8 cellular contexts compared by ENCODE assay signal in the genomic region with DNA sequence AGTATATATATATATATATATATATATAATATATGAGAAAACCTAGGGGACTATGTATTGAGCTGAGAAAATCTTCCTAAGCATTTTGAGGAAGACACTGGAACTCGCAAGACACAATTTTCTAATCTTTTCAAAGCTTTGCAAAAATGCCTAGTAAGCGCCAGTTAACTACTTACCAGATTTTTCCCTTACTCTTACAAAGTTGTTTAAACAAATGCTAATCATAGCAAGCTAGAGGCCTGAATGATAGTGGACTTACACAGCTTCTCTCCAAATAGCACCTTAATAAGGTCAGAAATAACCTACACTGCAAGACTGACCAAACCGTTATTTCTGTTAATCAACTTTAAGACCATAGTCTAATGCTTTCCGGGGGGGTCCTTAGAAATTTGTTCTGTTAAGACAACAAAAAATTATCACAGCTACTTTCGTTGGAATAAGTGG. TPM values are rescaled to one million over a fixed set of nuclear protein-coding genes. Genes with fewer than 3 reads are reported as not detected.
DNase-seq lines count a peak whose midpoint lies in the region; ATAC-seq and TF ChIP-seq lines count a peak whose summit lies in the region.

No MANE protein-coding gene starts in this region.

- peak overlapping the region; percentile 47 for H3K4me3 ChIP-seq in cardiac muscle cell
- H3K4me3 ChIP-seq in fibroblast of pulmonary artery (replicated peaks; ENCODE audit: low read depth, low read length) = peak overlapping the region; percentile 65
- peak overlapping the region; percentile 34 to 68 for H3K4me3 ChIP-seq in testis

- no peaks in the 10 kb centered on the region for H3K27me3 ChIP-seq in cardiac muscle cell
- H3K27me3 ChIP-seq in testis = no peaks in the 10 kb centered on the region

- peaks cover 17% of the 10 kb centered on the region for H3K4me1 ChIP-seq in cardiac muscle cell (ENCODE audit: low read depth)
- peaks cover 5% of the 10 kb centered on the region for H3K4me1 ChIP-seq in testis

- ATAC-seq in left ventricle myocardium superior (no peak), GM18907 (IDR thresholded peaks at IDR 0.05; ENCODE audit: unreplicated experiment) (no peak), HG02588 (IDR thresholded peaks at IDR 0.05; ENCODE audit: unreplicated experiment) (no peak), HG02970 (IDR thresholded peaks at IDR 0.05; ENCODE audit: low FRiP score, unreplicated experiment) (no peak)

- intact Hi-C loops in left ventricle myocardium superior (cut with micrococcal nuclease) (no loop called here), testis (cut with DNase I; ENCODE audit: low total_unique reads) (no loop called here)

- H3K9me3 ChIP-seq in cardiac muscle cell (ENCODE audit: low read depth) (no peaks in the 10 kb centered on the region), testis (no peaks in the 10 kb centered on the region)

- TF ChIP-seq POLR2A in testis (IDR thresholded peaks at IDR 0.05) = no peak

- H3K36me3 ChIP-seq in cardiac muscle cell = no peaks in the 10 kb centered on the region
- no peaks in the 10 kb centered on the region for H3K36me3 ChIP-seq in testis (ENCODE audit: low read depth, missing control alignments)

- DNase-seq in cardiac muscle cell (ENCODE audit: low read depth in 1 of 2, low spot score in 1 of 2) (no peak), left ventricle myocardium superior (no peak), SIG-M5 treated with dmso at 0.1 percent for 504 hours (lab: John Stamatoyannopoulos, UW; ENCODE audit: unreplicated experiment) (peak; percentile 76), fibroblast of pulmonary artery (ENCODE audit: low read depth) (no peak), testis (no peak)

- H3K27ac ChIP-seq in cardiac muscle cell (peak overlapping the region; percentile 74), testis (peak overlapping the region; percentile 33 to 41)

- TF ChIP-seq CTCF in cardiac muscle cell (IDR thresholded peaks at IDR 0.05; ENCODE audit: low read depth, low read length) (no peak), fibroblast of pulmonary artery (IDR thresholded peaks at IDR 0.05; ENCODE audit: low read length, missing control alignments) (no peak), testis (IDR thresholded peaks at IDR 0.05) (no peak)

- WGBS in testis, 2 donors = 37% methylated on average over 5 of the region's 5 CpGs

RNA-seq across cellular contexts. Expression of a gene that starts 56.1 kb away (rescaled TPM):
- total RNA-seq in cardiac muscle cell (0.66 and 0.99 TPM in 2 replicates), left ventricle myocardium superior (4.5 TPM), testis (1 to 10 TPM; 4.1 to 5.1 TPM)
- polyA plus RNA-seq in cardiac muscle cell (0.28 and 1.3 TPM in 2 replicates), testis (ENCODE audit: insufficient read depth, low read depth, low replicate concordance) (4.8 TPM)
